In the genomic region with DNA sequence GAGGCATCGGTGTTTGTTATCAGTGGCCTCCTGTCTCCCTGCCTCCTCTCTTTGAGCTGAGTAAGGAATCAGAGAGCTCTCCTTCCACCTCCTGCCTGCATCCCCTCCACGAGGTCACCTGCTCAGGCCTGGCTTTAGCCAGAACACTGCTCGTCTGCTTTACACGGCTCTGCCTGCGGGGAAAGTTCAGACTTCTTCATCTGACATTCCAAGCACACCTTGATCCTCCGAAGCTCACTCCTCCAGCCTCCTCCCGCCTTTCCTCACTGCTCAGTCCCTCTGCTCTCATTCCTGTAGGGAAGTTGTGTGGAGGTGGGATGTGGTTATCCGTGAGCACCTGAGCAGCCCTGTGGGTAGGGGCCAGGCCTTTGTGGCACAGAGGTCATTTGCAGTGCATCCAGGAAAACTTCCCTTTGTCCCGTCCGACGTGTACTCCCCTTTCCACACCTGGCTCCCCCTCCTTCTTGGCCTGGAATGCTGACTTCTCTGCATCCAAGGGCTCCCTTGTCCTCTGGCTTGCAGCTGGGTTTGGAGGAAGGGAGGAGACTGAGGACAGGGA, we compare ENCODE assay signal across 1 cellular context.
A peak's percentile ranks its signal among the peaks of the same experiment; 100 is the strongest.
TF ChIP-seq lines count a peak whose summit lies in the region.

No MANE protein-coding gene starts in this region.

TF ChIP-seq in GM23338, 12 proteins besides CTCF, POLR2A, EP300 and RAD21:
- TF ChIP-seq, protein P1, sequence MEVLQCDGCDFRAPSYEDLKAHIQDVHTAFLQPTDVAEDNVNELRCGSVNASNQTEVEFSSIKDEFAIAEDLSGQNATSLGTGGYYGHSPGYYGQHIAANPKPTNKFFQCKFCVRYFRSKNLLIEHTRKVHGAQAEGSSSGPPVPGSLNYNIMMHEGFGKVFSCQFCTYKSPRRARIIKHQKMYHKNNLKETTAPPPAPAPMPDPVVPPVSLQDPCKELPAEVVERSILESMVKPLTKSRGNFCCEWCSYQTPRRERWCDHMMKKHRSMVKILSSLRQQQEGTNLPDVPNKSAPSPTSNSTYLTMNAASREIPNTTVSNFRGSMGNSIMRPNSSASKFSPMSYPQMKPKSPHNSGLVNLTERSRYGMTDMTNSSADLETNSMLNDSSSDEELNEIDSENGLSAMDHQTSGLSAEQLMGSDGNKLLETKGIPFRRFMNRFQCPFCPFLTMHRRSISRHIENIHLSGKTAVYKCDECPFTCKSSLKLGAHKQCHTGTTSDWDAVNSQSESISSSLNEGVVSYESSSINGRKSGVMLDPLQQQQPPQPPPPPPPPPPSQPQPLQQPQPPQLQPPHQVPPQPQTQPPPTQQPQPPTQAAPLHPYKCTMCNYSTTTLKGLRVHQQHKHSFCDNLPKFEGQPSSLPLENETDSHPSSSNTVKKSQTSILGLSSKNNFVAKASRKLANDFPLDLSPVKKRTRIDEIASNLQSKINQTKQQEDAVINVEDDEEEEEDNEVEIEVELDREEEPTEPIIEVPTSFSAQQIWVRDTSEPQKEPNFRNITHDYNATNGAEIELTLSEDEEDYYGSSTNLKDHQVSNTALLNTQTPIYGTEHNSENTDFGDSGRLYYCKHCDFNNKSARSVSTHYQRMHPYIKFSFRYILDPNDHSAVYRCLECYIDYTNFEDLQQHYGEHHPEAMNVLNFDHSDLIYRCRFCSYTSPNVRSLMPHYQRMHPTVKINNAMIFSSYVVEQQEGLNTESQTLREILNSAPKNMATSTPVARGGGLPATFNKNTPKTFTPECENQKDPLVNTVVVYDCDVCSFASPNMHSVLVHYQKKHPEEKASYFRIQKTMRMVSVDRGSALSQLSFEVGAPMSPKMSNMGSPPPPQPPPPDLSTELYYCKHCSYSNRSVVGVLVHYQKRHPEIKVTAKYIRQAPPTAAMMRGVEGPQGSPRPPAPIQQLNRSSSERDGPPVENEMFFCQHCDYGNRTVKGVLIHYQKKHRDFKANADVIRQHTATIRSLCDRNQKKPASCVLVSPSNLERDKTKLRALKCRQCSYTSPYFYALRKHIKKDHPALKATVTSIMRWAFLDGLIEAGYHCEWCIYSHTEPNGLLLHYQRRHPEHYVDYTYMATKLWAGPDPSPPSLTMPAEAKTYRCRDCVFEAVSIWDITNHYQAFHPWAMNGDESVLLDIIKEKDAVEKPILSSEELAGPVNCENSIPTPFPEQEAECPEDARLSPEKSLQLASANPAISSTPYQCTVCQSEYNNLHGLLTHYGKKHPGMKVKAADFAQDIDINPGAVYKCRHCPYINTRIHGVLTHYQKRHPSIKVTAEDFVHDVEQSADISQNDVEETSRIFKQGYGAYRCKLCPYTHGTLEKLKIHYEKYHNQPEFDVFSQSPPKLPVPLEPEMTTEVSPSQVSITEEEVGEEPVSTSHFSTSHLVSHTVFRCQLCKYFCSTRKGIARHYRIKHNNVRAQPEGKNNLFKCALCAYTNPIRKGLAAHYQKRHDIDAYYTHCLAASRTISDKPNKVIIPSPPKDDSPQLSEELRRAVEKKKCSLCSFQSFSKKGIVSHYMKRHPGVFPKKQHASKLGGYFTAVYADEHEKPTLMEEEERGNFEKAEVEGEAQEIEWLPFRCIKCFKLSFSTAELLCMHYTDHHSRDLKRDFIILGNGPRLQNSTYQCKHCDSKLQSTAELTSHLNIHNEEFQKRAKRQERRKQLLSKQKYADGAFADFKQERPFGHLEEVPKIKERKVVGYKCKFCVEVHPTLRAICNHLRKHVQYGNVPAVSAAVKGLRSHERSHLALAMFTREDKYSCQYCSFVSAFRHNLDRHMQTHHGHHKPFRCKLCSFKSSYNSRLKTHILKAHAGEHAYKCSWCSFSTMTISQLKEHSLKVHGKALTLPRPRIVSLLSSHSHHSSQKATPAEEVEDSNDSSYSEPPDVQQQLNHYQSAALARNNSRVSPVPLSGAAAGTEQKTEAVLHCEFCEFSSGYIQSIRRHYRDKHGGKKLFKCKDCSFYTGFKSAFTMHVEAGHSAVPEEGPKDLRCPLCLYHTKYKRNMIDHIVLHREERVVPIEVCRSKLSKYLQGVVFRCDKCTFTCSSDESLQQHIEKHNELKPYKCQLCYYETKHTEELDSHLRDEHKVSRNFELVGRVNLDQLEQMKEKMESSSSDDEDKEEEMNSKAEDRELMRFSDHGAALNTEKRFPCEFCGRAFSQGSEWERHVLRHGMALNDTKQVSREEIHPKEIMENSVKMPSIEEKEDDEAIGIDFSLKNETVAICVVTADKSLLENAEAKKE (CRISPR knock-in tag; IDR thresholded peaks at IDR 0.05): peak; percentile 55; the same call in 1 of the 2 replicates
- no peak for TF ChIP-seq POLR2AphosphoS5 (IDR thresholded peaks at IDR 0.05; ENCODE audit: low read depth)
- no peak for TF ChIP-seq ZNF114 (CRISPR knock-in tag; IDR thresholded peaks at IDR 0.05)
- 0 out of 2 replicates have a peak, but pooled peaks have one; percentile 14 for TF ChIP-seq CREB1 (CRISPR knock-in tag; IDR thresholded peaks at IDR 0.05; ENCODE audit: low read depth)
- TF ChIP-seq EZH2phosphoT487 (IDR thresholded peaks at IDR 0.05; ENCODE audit: unreplicated experiment): no peak
